22 cellular contexts compared by ENCODE assay signal in the genomic region with DNA sequence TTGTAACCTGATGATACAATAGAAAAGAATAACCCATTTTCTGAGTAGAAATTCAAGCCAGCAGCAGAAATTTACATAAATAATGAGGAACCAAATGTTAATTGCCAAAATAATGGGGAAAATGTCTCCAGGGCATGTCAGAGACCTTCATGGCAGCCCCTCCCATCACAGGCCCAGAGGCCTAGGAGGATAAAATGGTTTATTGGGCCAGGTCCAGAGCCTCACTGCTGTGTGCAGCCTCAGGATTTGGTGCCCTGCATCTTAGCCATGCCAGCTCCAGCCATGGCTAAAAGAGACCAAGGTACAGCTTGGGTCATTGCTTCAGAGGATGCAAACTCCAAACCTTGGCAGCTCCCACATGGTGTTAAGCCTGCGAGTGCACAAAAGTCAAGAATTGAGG.
"Had no signal": no experiment of that assay in that cellular context is flagged by ENCODE, and none has a peak within 500 bp of the region (broad histone marks: within the 10 kb centered on the region; RNA-seq: fewer than 3 reads in every experiment).

No MANE protein-coding gene starts in this region.

- ATAC-seq: foreskin keratinocyte, heart right ventricle, left cardiac atrium, left lung, left ventricle myocardium superior, lower lobe of right lung had no signal

- FAIRE-seq: colon, endothelial cell of umbilical vein, frontal cortex, islet of Langerhans, keratinocyte had no signal

- H3K9me3 ChIP-seq: esophagus muscularis mucosa had no signal

- DNase-seq: dermis blood vessel endothelial cell; dorsolateral prefrontal cortex; effector CD4-positive, alpha-beta T cell; effector memory CD4-positive, alpha-beta T cell; foreskin keratinocyte; glutamatergic neuron; head of caudate nucleus; heart right ventricle; hippocampal formation; left cardiac atrium; left lung; left ventricle myocardium superior; lower lobe of right lung; mesenchymal stem cell; midbrain had no signal

- H3K27me3 ChIP-seq: dorsolateral prefrontal cortex, esophagus muscularis mucosa, foreskin keratinocyte, heart right ventricle, left lung had no signal

- H3K36me3 ChIP-seq: esophagus muscularis mucosa, heart right ventricle, left lung, lower lobe of right lung had no signal

- H3K4me3 ChIP-seq: coronary artery, dorsolateral prefrontal cortex, esophagus muscularis mucosa, heart right ventricle, left lung, lower lobe of right lung had no signal

- H3K4me1 ChIP-seq: esophagus muscularis mucosa, foreskin keratinocyte, heart right ventricle, left lung, lower lobe of right lung had no signal

- H3K27ac ChIP-seq: coronary artery, dorsolateral prefrontal cortex, esophagus muscularis mucosa, foreskin keratinocyte, heart right ventricle, left lung, lower lobe of right lung had no signal
